Comparison of ENCODE assay signal across 9 cellular contexts in genomic region chr14:100058777-100059432, GRCh38. TPM values are rescaled to one million over a fixed set of nuclear protein-coding genes. Genes with fewer than 3 reads are reported as not detected.
DNase-seq lines count a peak whose midpoint lies in the region; ATAC-seq and TF ChIP-seq lines count a peak whose summit lies in the region.
"Had no signal": no experiment of that assay in that cellular context is flagged by ENCODE, and none has a peak within 500 bp of the region (broad histone marks: within the 10 kb centered on the region; RNA-seq: fewer than 3 reads in every experiment).

No MANE protein-coding gene starts in this region.

- TF ChIP-seq CTCF in HFFc6 (IDR thresholded peaks at IDR 0.05) = no peak

- H3K4me3 Mint-ChIP-seq in HFFc6 = no peak overlapping the region

- no peaks in the 10 kb centered on the region for H3K4me1 Mint-ChIP-seq in HFFc6 (ENCODE audit: low read depth)

- no peaks in the 10 kb centered on the region for H3K9me3 Mint-ChIP-seq in HFFc6

- H3K36me3 Mint-ChIP-seq in HFFc6 (ENCODE audit: low read depth) = no peaks in the 10 kb centered on the region

- ATAC-seq in GM18861 (IDR thresholded peaks at IDR 0.05; ENCODE audit: unreplicated experiment) = peak; percentile 71
- ATAC-seq in GM21528 (IDR thresholded peaks at IDR 0.05; ENCODE audit: low FRiP score, unreplicated experiment) = peak; percentile 77
- peak; percentile 77 for ATAC-seq in HG03460 (IDR thresholded peaks at IDR 0.05; ENCODE audit: unreplicated experiment)
- peak; percentile 71 for ATAC-seq in left lobe of liver

- H3K27ac Mint-ChIP-seq in HFFc6 = no peak overlapping the region

- DNase-seq in left lobe of liver (ENCODE audit: low spot score) (no peak), anterior cingulate cortex (lab: John Stamatoyannopoulos, UW) (no peak), mucosa of gallbladder (ENCODE audit: low spot score) (no peak), iPS-NIHi7 (ENCODE audit: extremely low spot score) (no peak), HFFc6 (no peak)
- DNase-seq: activated effector memory CD4-positive, alpha-beta T cell treated with anti-CD3 and anti-CD28 coated beads, Interleukin-2, amount 50 U/mL, for 16 hours had no signal

- H3K27me3 Mint-ChIP-seq in HFFc6 (ENCODE audit: insufficient read depth) = peaks cover 16% of the 10 kb centered on the region

RNA-seq across cellular contexts. Expression of gene EVL, which starts 6.3 kb away (rescaled TPM):
- total RNA-seq in left lobe of liver (76.2 TPM), mucosa of gallbladder (89.1 TPM)
- total RNA-seq in HFFc6 (2021; fragmentation: NEBNext Ultra II Directional; extraction: Animal tissue kit (Norgen Biotek cat#: 25700)) = 1 to 10 TPM; 1.2 to 4.8 (median 2.0) TPM

Comparison
In these comparisons a context has a peak if more than half of its experiments do, and no peak if none do; other contexts are left out.
1. RNA of gene EVL, which starts 6.3 kb away (total RNA-seq): 89.1 TPM in mucosa of gallbladder (single experiment) and 76.2 TPM in left lobe of liver (single experiment); 1.2 to 4.8 TPM in HFFc6; every median in the first group is over 10 times any median in the second.
2. Peak in every context shown above with its lines, with median percentiles within 50 percentile points of each other: ATAC-seq.